ENCODE assay signal across 8 cellular contexts in genomic region chr20:44210422-44211176, GRCh38.
A peak's percentile ranks its signal among the peaks of the same experiment; 100 is the strongest.
DNase-seq lines count a peak whose midpoint lies in the region; ATAC-seq and TF ChIP-seq lines count a peak whose summit lies in the region.

OSER1 (minus strand) TSS chr20:44210771; CDS start chr20:44206957, 3,814 bp downstream.

- peak; percentile 84 for DNase-seq in AG09309 (ENCODE audit: low read depth)
- DNase-seq in NCI-H446 (lab: John Stamatoyannopoulos, UW) = peak; percentile 95 to 98
- DNase-seq in activated CD4-positive, CD25-positive, alpha-beta regulatory T cell treated with anti-CD3 and anti-CD28 coated beads, Interleukin-2, amount 50 U/mL, for 16 hours (ENCODE audit: low read depth, low spot score) = peak; percentile 98
- DNase-seq in central memory CD8-positive, alpha-beta T cell (ENCODE audit: low spot score in 2 of 2) = peak; percentile 98 to 99
- DNase-seq in islet precursor cell = peak; percentile 99
- peak; percentile 94 to 96 (median 95) for DNase-seq in stimulated activated CD4-positive, alpha-beta T cell treated with anti-CD3 and anti-CD28 coated beads, Interleukin-12 subunit alpha, Interleukin-12 subunit beta, amount 100 ng/mL, for 48 hours (ENCODE audit: low read depth in 2 of 3, low spot score in 1 of 3)

- TF ChIP-seq CTCF in AG09309 (IDR thresholded peaks at IDR 0.05; ENCODE audit: control insufficient read depth, insufficient read depth, low read depth, low read length, missing control alignments) = no peak

- no peaks in the 10 kb centered on the region for H3K9me3 Mint-ChIP-seq in central memory CD8-positive, alpha-beta T cell

- peak within 1 kb of the TSS; percentile 96 for H3K4me3 Mint-ChIP-seq in central memory CD8-positive, alpha-beta T cell

- H3K36me3 Mint-ChIP-seq in central memory CD8-positive, alpha-beta T cell (ENCODE audit: insufficient read depth) = peaks cover 25% of the 10 kb centered on the region

- peaks cover 55% of the 10 kb centered on the region for H3K4me1 Mint-ChIP-seq in central memory CD8-positive, alpha-beta T cell

- peak within 1 kb of the TSS; percentile 100 for H3K27ac Mint-ChIP-seq in central memory CD8-positive, alpha-beta T cell (ENCODE audit: low read depth)

- peak within 1 kb of the TSS; percentile 91 for H3K4me3 ChIP-seq in AG09309 (ENCODE audit: control insufficient read depth, low read depth, low read length)

- H3K27me3 Mint-ChIP-seq in central memory CD8-positive, alpha-beta T cell = no peaks in the 10 kb centered on the region

- peak; percentile 80 for ATAC-seq in GM19025 (IDR thresholded peaks at IDR 0.05; ENCODE audit: low read depth, unreplicated experiment)
- peak; percentile 82 for ATAC-seq in HG03342 (IDR thresholded peaks at IDR 0.05; ENCODE audit: unreplicated experiment)
- peak; percentile 91 for ATAC-seq in central memory CD8-positive, alpha-beta T cell (replicated peaks; ENCODE audit: extremely low read depth, poor library complexity, severe bottlenecking)

Comparison
In these comparisons a context has a peak if more than half of its experiments do, and no peak if none do; other contexts are left out.
1. Peak in every context shown above with its lines: DNase-seq, ATAC-seq and H3K4me3 ChIP-seq.